In the genomic region with DNA sequence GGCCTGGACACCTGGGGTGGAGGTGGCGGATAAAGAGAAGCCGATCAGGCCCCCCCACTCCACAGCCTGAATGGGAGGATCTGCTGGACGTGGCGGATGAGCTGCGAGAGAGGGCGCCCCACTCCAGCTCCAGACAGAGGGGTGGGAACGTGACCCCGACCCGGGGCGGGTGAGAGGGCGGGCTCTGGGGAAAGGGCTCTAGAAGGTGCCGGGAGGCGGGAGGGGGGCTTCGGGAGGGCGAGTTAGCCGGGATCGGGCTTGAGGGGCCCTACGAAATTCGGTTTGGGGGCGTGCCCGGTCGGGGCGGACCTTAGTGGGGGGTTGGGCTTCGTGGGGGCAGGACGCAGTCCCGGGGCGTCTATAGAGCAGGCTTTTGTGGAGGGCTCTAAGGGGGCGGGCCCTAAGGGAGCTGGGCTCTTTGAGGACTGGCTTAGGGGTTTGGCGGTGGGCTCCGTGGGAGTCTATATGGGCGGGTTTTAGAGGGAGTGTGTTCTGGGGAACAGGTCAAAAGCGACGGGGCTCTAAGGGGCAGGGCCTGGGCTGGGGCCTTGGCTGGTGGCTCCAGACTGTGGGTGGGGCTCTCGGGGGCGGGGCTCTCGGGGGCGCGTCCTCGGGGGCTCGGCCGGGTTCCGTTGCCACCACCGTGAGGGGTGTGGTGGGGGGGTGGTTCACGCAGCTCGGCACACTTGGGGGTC, we compare ENCODE assay signal across 2 cellular contexts.
TF ChIP-seq lines count a peak whose summit lies in the region.

No MANE protein-coding gene starts in this region.

TF ChIP-seq in K562, 482 proteins besides CTCF, POLR2A, EP300 and RAD21 (continued from another document and continues in another):
- TF ChIP-seq, protein P1, sequence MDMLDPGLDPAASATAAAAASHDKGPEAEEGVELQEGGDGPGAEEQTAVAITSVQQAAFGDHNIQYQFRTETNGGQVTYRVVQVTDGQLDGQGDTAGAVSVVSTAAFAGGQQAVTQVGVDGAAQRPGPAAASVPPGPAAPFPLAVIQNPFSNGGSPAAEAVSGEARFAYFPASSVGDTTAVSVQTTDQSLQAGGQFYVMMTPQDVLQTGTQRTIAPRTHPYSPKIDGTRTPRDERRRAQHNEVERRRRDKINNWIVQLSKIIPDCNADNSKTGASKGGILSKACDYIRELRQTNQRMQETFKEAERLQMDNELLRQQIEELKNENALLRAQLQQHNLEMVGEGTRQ (CRISPR knock-in tag; IDR thresholded peaks at IDR 0.05), result peak; percentile 46
- TF ChIP-seq MAZ (CRISPR knock-in tag; conservative IDR thresholded peaks at IDR 0.05 in 1 of 2, IDR thresholded peaks at IDR 0.05 in 1 of 2) (peak in 1 of 2 experiments; percentile 61; a peak in 1 of 4 replicates), RBM39 (optimal IDR thresholded peaks at IDR 0.05; ENCODE audit: low read depth, low read length) (no peak), CREM (IDR thresholded peaks at IDR 0.05; ENCODE audit: low read depth) (0 out of 2 replicates have a peak, but pooled peaks have one; percentile 30), MTA1 (IDR thresholded peaks at IDR 0.05; ENCODE audit: borderline replicate concordance) (peak; percentile 54; the same call in 1 of the 2 replicates), ZNF274 (IDR thresholded peaks at IDR 0.05; ENCODE audit: borderline replicate concordance, low read depth, low read length) (no peak), RAD51 (IDR thresholded peaks at IDR 0.05; ENCODE audit: borderline replicate concordance, low read depth) (peak; percentile 40), JUND (IDR thresholded peaks at IDR 0.05; ENCODE audit: borderline replicate concordance, low read depth, low read length) (peak; percentile 14; the same call in 1 of the 2 replicates), JUND (tag; IDR thresholded peaks at IDR 0.05; ENCODE audit: borderline replicate concordance, low read depth, low read length) (no peak), MED1 (CRISPR knock-in tag; IDR thresholded peaks at IDR 0.05; ENCODE audit: borderline replicate concordance) (no peak), STAT5A (IDR thresholded peaks at IDR 0.05; ENCODE audit: borderline replicate concordance, low read length) (no peak), ZKSCAN1 (IDR thresholded peaks at IDR 0.05; ENCODE audit: low read depth, low read length) (0 out of 2 replicates have a peak, but pooled peaks have one; percentile 36), BRD9 (IDR thresholded peaks at IDR 0.05; ENCODE audit: low read depth, partially characterized antibody) (no peak)
- TF ChIP-seq, protein P2, sequence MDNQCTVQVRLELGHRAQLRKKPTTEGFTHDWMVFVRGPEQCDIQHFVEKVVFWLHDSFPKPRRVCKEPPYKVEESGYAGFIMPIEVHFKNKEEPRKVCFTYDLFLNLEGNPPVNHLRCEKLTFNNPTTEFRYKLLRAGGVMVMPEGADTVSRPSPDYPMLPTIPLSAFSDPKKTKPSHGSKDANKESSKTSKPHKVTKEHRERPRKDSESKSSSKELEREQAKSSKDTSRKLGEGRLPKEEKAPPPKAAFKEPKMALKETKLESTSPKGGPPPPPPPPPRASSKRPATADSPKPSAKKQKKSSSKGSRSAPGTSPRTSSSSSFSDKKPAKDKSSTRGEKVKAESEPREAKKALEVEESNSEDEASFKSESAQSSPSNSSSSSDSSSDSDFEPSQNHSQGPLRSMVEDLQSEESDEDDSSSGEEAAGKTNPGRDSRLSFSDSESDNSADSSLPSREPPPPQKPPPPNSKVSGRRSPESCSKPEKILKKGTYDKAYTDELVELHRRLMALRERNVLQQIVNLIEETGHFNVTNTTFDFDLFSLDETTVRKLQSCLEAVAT (IDR thresholded peaks at IDR 0.05), result no peak
- TF ChIP-seq, protein P3, sequence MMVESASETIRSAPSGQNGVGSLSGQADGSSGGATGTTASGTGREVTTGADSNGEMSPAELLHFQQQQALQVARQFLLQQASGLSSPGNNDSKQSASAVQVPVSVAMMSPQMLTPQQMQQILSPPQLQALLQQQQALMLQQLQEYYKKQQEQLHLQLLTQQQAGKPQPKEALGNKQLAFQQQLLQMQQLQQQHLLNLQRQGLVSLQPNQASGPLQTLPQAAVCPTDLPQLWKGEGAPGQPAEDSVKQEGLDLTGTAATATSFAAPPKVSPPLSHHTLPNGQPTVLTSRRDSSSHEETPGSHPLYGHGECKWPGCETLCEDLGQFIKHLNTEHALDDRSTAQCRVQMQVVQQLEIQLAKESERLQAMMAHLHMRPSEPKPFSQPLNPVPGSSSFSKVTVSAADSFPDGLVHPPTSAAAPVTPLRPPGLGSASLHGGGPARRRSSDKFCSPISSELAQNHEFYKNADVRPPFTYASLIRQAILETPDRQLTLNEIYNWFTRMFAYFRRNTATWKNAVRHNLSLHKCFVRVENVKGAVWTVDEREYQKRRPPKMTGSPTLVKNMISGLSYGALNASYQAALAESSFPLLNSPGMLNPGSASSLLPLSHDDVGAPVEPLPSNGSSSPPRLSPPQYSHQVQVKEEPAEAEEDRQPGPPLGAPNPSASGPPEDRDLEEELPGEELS (CRISPR knock-in tag; IDR thresholded peaks at IDR 0.05; ENCODE audit: borderline replicate concordance), result no peak
- TF ChIP-seq, protein P4, sequence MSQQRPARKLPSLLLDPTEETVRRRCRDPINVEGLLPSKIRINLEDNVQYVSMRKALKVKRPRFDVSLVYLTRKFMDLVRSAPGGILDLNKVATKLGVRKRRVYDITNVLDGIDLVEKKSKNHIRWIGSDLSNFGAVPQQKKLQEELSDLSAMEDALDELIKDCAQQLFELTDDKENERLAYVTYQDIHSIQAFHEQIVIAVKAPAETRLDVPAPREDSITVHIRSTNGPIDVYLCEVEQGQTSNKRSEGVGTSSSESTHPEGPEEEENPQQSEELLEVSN (IDR thresholded peaks at IDR 0.05; ENCODE audit: borderline replicate concordance in 1 of 2, extremely low read depth in 1 of 2, insufficient read depth in 1 of 2, insufficient read length in 1 of 2, low read depth in 1 of 2, low read length in 1 of 2, poor library complexity in 1 of 2, severe bottlenecking in 1 of 2), result no peak
- TF ChIP-seq, protein P5, sequence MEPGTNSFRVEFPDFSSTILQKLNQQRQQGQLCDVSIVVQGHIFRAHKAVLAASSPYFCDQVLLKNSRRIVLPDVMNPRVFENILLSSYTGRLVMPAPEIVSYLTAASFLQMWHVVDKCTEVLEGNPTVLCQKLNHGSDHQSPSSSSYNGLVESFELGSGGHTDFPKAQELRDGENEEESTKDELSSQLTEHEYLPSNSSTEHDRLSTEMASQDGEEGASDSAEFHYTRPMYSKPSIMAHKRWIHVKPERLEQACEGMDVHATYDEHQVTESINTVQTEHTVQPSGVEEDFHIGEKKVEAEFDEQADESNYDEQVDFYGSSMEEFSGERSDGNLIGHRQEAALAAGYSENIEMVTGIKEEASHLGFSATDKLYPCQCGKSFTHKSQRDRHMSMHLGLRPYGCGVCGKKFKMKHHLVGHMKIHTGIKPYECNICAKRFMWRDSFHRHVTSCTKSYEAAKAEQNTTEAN (CRISPR knock-in tag; IDR thresholded peaks at IDR 0.05), result no peak

TF ChIP-seq in HepG2, 621 proteins besides CTCF, POLR2A, EP300 and RAD21 (continued from another document):
- TF ChIP-seq ATF1 (CRISPR knock-in tag; IDR thresholded peaks at IDR 0.05) (no peak), NR2F6 (IDR thresholded peaks at IDR 0.05) (no peak), NR2F6 (CRISPR knock-in tag; IDR thresholded peaks at IDR 0.05) (peak; percentile 45; the same call in 1 of the 2 replicates), ZNF510 (CRISPR knock-in tag; IDR thresholded peaks at IDR 0.05; ENCODE audit: low read depth) (no peak), POLR2G (IDR thresholded peaks at IDR 0.05; ENCODE audit: low read depth, low read length) (no peak), REPIN1 (CRISPR knock-in tag; IDR thresholded peaks at IDR 0.05; ENCODE audit: borderline replicate concordance, low read depth) (no peak), FOSL1 (CRISPR knock-in tag; IDR thresholded peaks at IDR 0.05; ENCODE audit: borderline replicate concordance) (no peak), NR2C2 (CRISPR knock-in tag; IDR thresholded peaks at IDR 0.05; ENCODE audit: borderline replicate concordance) (peak; percentile 49; the same call in 1 of the 2 replicates), ZNF234 (CRISPR knock-in tag; conservative IDR thresholded peaks at IDR 0.05) (no peak)
- TF ChIP-seq, protein P6, sequence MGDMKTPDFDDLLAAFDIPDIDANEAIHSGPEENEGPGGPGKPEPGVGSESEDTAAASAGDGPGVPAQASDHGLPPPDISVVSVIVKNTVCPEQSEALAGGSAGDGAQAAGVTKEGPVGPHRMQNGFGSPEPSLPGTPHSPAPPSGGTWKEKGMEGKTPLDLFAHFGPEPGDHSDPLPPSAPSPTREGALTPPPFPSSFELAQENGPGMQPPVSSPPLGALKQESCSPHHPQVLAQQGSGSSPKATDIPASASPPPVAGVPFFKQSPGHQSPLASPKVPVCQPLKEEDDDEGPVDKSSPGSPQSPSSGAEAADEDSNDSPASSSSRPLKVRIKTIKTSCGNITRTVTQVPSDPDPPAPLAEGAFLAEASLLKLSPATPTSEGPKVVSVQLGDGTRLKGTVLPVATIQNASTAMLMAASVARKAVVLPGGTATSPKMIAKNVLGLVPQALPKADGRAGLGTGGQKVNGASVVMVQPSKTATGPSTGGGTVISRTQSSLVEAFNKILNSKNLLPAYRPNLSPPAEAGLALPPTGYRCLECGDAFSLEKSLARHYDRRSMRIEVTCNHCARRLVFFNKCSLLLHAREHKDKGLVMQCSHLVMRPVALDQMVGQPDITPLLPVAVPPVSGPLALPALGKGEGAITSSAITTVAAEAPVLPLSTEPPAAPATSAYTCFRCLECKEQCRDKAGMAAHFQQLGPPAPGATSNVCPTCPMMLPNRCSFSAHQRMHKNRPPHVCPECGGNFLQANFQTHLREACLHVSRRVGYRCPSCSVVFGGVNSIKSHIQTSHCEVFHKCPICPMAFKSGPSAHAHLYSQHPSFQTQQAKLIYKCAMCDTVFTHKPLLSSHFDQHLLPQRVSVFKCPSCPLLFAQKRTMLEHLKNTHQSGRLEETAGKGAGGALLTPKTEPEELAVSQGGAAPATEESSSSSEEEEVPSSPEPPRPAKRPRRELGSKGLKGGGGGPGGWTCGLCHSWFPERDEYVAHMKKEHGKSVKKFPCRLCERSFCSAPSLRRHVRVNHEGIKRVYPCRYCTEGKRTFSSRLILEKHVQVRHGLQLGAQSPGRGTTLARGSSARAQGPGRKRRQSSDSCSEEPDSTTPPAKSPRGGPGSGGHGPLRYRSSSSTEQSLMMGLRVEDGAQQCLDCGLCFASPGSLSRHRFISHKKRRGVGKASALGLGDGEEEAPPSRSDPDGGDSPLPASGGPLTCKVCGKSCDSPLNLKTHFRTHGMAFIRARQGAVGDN (CRISPR knock-in tag; IDR thresholded peaks at IDR 0.05), result peak; percentile 54
- TF ChIP-seq, protein P7, sequence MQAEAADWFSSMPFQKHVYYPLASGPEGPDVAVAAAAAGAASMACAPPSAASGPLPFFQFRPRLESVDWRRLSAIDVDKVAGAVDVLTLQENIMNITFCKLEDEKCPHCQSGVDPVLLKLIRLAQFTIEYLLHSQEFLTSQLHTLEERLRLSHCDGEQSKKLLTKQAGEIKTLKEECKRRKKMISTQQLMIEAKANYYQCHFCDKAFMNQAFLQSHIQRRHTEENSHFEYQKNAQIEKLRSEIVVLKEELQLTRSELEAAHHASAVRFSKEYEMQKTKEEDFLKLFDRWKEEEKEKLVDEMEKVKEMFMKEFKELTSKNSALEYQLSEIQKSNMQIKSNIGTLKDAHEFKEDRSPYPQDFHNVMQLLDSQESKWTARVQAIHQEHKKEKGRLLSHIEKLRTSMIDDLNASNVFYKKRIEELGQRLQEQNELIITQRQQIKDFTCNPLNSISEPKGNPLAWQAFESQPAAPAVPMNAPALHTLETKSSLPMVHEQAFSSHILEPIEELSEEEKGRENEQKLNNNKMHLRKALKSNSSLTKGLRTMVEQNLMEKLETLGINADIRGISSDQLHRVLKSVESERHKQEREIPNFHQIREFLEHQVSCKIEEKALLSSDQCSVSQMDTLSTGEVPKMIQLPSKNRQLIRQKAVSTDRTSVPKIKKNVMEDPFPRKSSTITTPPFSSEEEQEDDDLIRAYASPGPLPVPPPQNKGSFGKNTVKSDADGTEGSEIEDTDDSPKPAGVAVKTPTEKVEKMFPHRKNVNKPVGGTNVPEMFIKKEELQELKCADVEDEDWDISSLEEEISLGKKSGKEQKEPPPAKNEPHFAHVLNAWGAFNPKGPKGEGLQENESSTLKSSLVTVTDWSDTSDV (CRISPR knock-in tag; IDR thresholded peaks at IDR 0.05), result no peak
TF ChIP-seq in HepG2: peak in this region for 12.
